ENCODE assay signal across 28 cellular contexts in genomic region chr4:106614446-106614845, GRCh38.
DNase-seq lines count a peak whose midpoint lies in the region; ATAC-seq, FAIRE-seq and TF ChIP-seq lines count a peak whose summit lies in the region.
"Had no signal": no experiment of that assay in that cellular context is flagged by ENCODE, and none has a peak within 500 bp of the region (broad histone marks: within the 10 kb centered on the region; RNA-seq: fewer than 3 reads in every experiment).

No MANE protein-coding gene starts in this region.

- no peaks in the 10 kb centered on the region for H3F3A ChIP-seq in SK-N-SH (replicated peaks; ENCODE audit: insufficient read depth)

- DNase-seq in mammary epithelial cell (no peak), MCF 10A (ENCODE audit: unreplicated experiment) (no peak), SK-N-SH (no peak), fibroblast of lung (ENCODE audit: low read depth in 2 of 2) (peak in 1 of 2 donors; percentile 48), smooth muscle cell of the brain vasculature (ENCODE audit: low read depth, low spot score) (peak; percentile 13), iPS-NIHi7 (ENCODE audit: extremely low spot score) (no peak), kidney (no peak)
- DNase-seq: 8988T; activated CD4-positive, CD25-positive, alpha-beta regulatory T cell; activated CD8-positive, alpha-beta T cell treated with anti-CD3 and anti-CD28 coated beads for 36 hours; activated naive CD4-positive, alpha-beta T cell; DMS 273 treated with DMSO at 0.1 percent for 48 hours; effector CD8-positive, alpha-beta T cell; esophagus squamous epithelium; GDM1; head of caudate nucleus; KG1; left ventricle myocardium superior; NCI-H187 treated with DMSO at 0.1 percent for 48 hours; NCI-H2227 treated with DMSO at 0.1 percent for 48 hours; occipital lobe; right cardiac atrium; T1000 had no signal

- intact Hi-C loops in mammary epithelial cell (cut with micrococcal nuclease) (loop anchor here (10.0 kb wide), 1 partner anchor 250 kb away; the partner anchor contains the start of gene GIMD1), MCF 10A (cut with micrococcal nuclease) (no loop called here), kidney (cut with DNase I) (no loop called here)

- H3K4me1 ChIP-seq in mammary epithelial cell (ENCODE audit: insufficient read depth, low read length) = no peaks in the 10 kb centered on the region
- H3K4me1 ChIP-seq in SK-N-SH (ENCODE audit: control insufficient read depth in 1 of 2, insufficient read depth in 2 of 2, low read depth in 1 of 2, low read length in 1 of 2) = peaks cover 0 to 13% of the 10 kb centered on the region in 2 experiments; a peak in 2 of 4 replicates
- no peaks in the 10 kb centered on the region for H3K4me1 ChIP-seq in fibroblast of lung (ENCODE audit: control insufficient read depth, extremely low read depth, insufficient read depth, low read length)
- H3K4me1 ChIP-seq in kidney (ENCODE audit: control insufficient read depth in 1 of 2, insufficient read depth in 1 of 2, low read depth in 1 of 2, low read length in 2 of 2) = no peaks in the 10 kb centered on the region
- H3K4me1 ChIP-seq: esophagus squamous epithelium, vagina had no signal

- in situ Hi-C loops in mammary epithelial cell (cut with MboI; ENCODE audit: low sequenced_read_pairs in 2 of 2) = no loop called here

- H3K27ac ChIP-seq in mammary epithelial cell (ENCODE audit: insufficient read depth, low read depth, low read length) (no peak overlapping the region), SK-N-SH (ENCODE audit: low read depth in 2 of 2, low read length in 1 of 2) (peak overlapping the region; percentile 24 to 76; a peak in 3 of 4 replicates), fibroblast of lung (ENCODE audit: insufficient read depth, low read length) (no peak overlapping the region), kidney (ENCODE audit: low read depth in 2 of 2, low read length in 2 of 2) (no peak overlapping the region)
- H3K27ac ChIP-seq: esophagus squamous epithelium, vagina had no signal

- WGBS in mammary epithelial cell (ENCODE audit: low coverage, missing lambda C conversion rate) = 30% methylated on average over 4 of the region's 4 CpGs
- 21% methylated on average over 4 of the region's 4 CpGs for WGBS in SK-N-SH (ENCODE audit: low lambda C conversion rate)

- no peak overlapping the region for H3K4me3 Mint-ChIP-seq in MCF 10A (ENCODE audit: unreplicated experiment)
- H3K4me3 Mint-ChIP-seq: activated CD8-positive, alpha-beta T cell treated with anti-CD3 and anti-CD28 coated beads for 36 hours; CD14-positive monocyte; central memory CD8-positive, alpha-beta T cell had no signal

- BruUV-seq in mammary epithelial cell (replicated peaks; lab: Mats Ljungman, UMichigan) (no TSS peak), MCF 10A (replicated peaks; lab: Mats Ljungman, UMichigan) (no TSS peak)

- no peaks in the 10 kb centered on the region for H3K9me3 ChIP-seq in mammary epithelial cell (replicated peaks; ENCODE audit: insufficient read depth, low read length)
- no peaks in the 10 kb centered on the region for H3K9me3 ChIP-seq in SK-N-SH
- no peaks in the 10 kb centered on the region for H3K9me3 ChIP-seq in fibroblast of lung (ENCODE audit: control insufficient read depth, insufficient read depth, low read depth, low read length)
- no peaks in the 10 kb centered on the region for H3K9me3 ChIP-seq in kidney (ENCODE audit: control insufficient read depth in 1 of 2, low read length in 2 of 2)
- H3K9me3 ChIP-seq: esophagus squamous epithelium, vagina had no signal

- H3K27me3 Mint-ChIP-seq in MCF 10A (ENCODE audit: insufficient read depth, unreplicated experiment) = no peaks in the 10 kb centered on the region
- H3K27me3 Mint-ChIP-seq: activated CD8-positive, alpha-beta T cell treated with anti-CD3 and anti-CD28 coated beads for 36 hours; central memory CD8-positive, alpha-beta T cell had no signal

- no peak for TF ChIP-seq RAD21 in SK-N-SH (IDR thresholded peaks at IDR 0.05; ENCODE audit: low read length)

- H3K9ac ChIP-seq in mammary epithelial cell (ENCODE audit: insufficient read depth, low read length) (no peak overlapping the region), SK-N-SH (peak overlapping the region; percentile 10; the same call in 1 of the 2 replicates), fibroblast of lung (ENCODE audit: insufficient read depth, low read length) (no peak overlapping the region), kidney (ENCODE audit: low read length in 2 of 2) (no peak overlapping the region)

- TF ChIP-seq CTCF in mammary epithelial cell (conservative IDR thresholded peaks at IDR 0.05 in 1 of 2, IDR thresholded peaks at IDR 0.05 in 1 of 2; ENCODE audit: extremely low read depth in 1 of 2, insufficient read depth in 1 of 2, low read depth in 1 of 2, low read length in 2 of 2) = no peak
- TF ChIP-seq CTCF in MCF 10A (IDR thresholded peaks at IDR 0.05; ENCODE audit: unreplicated experiment) = no peak
- TF ChIP-seq CTCF in SK-N-SH (IDR thresholded peaks at IDR 0.05) = no peak
- no peak for TF ChIP-seq CTCF in fibroblast of lung (conservative IDR thresholded peaks at IDR 0.05 in 1 of 2, IDR thresholded peaks at IDR 0.05 in 1 of 2; ENCODE audit: low read depth in 1 of 2, low read length in 2 of 2)
- no peak for TF ChIP-seq CTCF in kidney (IDR thresholded peaks at IDR 0.05; ENCODE audit: borderline replicate concordance, extremely low read depth, insufficient read depth)

- no peak for FAIRE-seq in kidney (lab: Jason Lieb, UNC)

- H3K27ac Mint-ChIP-seq in MCF 10A (ENCODE audit: low read depth, unreplicated experiment) = no peak overlapping the region
- H3K27ac Mint-ChIP-seq: activated CD8-positive, alpha-beta T cell treated with anti-CD3 and anti-CD28 coated beads for 36 hours; CD14-positive monocyte had no signal

- peaks cover 5% of the 10 kb centered on the region for H3K4me1 Mint-ChIP-seq in MCF 10A (ENCODE audit: insufficient read depth, unreplicated experiment)
- H3K4me1 Mint-ChIP-seq: CD14-positive monocyte; central memory CD8-positive, alpha-beta T cell had no signal

- peak overlapping the region; percentile 53 for H2AFZ ChIP-seq in mammary epithelial cell (ENCODE audit: low read depth, low read length)
- peak overlapping the region; percentile 36 for H2AFZ ChIP-seq in SK-N-SH (ENCODE audit: low read depth)
- peak overlapping the region; percentile 27 for H2AFZ ChIP-seq in fibroblast of lung (ENCODE audit: low read length)

- dilution Hi-C loops in mammary epithelial cell (cut with HindIII; ENCODE audit: low sequenced_read_pairs) = no loop called here

- H3K36me3 ChIP-seq in mammary epithelial cell (ENCODE audit: insufficient read depth, low read length) (no peaks in the 10 kb centered on the region), SK-N-SH (replicated peaks in 1 of 2; ENCODE audit: control insufficient read depth in 1 of 2, insufficient read depth in 2 of 2, low read length in 1 of 2) (no peaks in the 10 kb centered on the region), fibroblast of lung (ENCODE audit: control insufficient read depth, insufficient read depth, low read length) (no peaks in the 10 kb centered on the region), kidney (ENCODE audit: control insufficient read depth in 1 of 2, insufficient read depth in 2 of 2, low read length in 2 of 2) (no peaks in the 10 kb centered on the region)
- H3K36me3 ChIP-seq: esophagus squamous epithelium, vagina had no signal

- H3K4me3 ChIP-seq in mammary epithelial cell (replicated peaks in 1 of 3; ENCODE audit: insufficient read depth in 1 of 3, low read depth in 2 of 3, low read length in 3 of 3) = no peak overlapping the region
- peak overlapping the region in 1 of 2 experiments; percentile 32; a peak in 2 of 4 replicates for H3K4me3 ChIP-seq in SK-N-SH (ENCODE audit: low read depth in 2 of 2, low read length in 1 of 2)
- peak overlapping the region in 2 of 4 experiments; percentile 13 to 37 for H3K4me3 ChIP-seq in fibroblast of lung (replicated peaks in 1 of 4; ENCODE audit: control extremely low read depth in 1 of 4, insufficient read depth in 1 of 4, low read depth in 3 of 4, low read length in 4 of 4)
- H3K4me3 ChIP-seq in kidney (ENCODE audit: low read length in 2 of 2) = no peak overlapping the region
- H3K4me3 ChIP-seq: esophagus squamous epithelium, vagina had no signal

- no peaks in the 10 kb centered on the region for H3K9me2 ChIP-seq in SK-N-SH

- ATAC-seq in HG02973 (IDR thresholded peaks at IDR 0.05; ENCODE audit: unreplicated experiment) = no peak
- ATAC-seq: activated CD8-positive, alpha-beta T cell treated with anti-CD3 and anti-CD28 coated beads for 36 hours; left ventricle myocardium superior; Panc1; right cardiac atrium had no signal

- POLR2A ChIA-PET in MCF 10A (lab: Yijun Ruan, JAX) (no interaction called here), SK-N-SH (lab: Yijun Ruan, JAX) (no interaction called here)

- no peaks in the 10 kb centered on the region for H3K9me3 Mint-ChIP-seq in MCF 10A (ENCODE audit: unreplicated experiment)

- H4K20me1 ChIP-seq in mammary epithelial cell (ENCODE audit: insufficient read depth, low read length) (no peaks in the 10 kb centered on the region), SK-N-SH (ENCODE audit: insufficient read depth) (no peaks in the 10 kb centered on the region), fibroblast of lung (ENCODE audit: control insufficient read depth, extremely low read depth, insufficient read depth, low read length) (no peaks in the 10 kb centered on the region)

- no peaks in the 10 kb centered on the region for H3K36me3 Mint-ChIP-seq in MCF 10A (ENCODE audit: insufficient read depth, unreplicated experiment)
- H3K36me3 Mint-ChIP-seq: CD14-positive monocyte had no signal

- H3K27me3 ChIP-seq in mammary epithelial cell (ENCODE audit: insufficient read depth, low read length) = no peaks in the 10 kb centered on the region
- H3K27me3 ChIP-seq in SK-N-SH (ENCODE audit: insufficient read depth) = no peaks in the 10 kb centered on the region
- no peaks in the 10 kb centered on the region for H3K27me3 ChIP-seq in fibroblast of lung (ENCODE audit: control insufficient read depth, insufficient read depth, low read length)
- H3K27me3 ChIP-seq: esophagus squamous epithelium, vagina had no signal

- H3K4me2 ChIP-seq in mammary epithelial cell (ENCODE audit: insufficient read depth, low read depth, low read length) (peak overlapping the region; percentile 20), SK-N-SH (peak overlapping the region; percentile 36), fibroblast of lung (ENCODE audit: extremely low read depth, insufficient read depth, low read length) (peak overlapping the region; percentile 33)

- TF ChIP-seq EP300 in SK-N-SH (IDR thresholded peaks at IDR 0.05; ENCODE audit: borderline replicate concordance in 1 of 2, low read depth in 1 of 2, low read length in 1 of 2) = no peak

- CTCF ChIA-PET in mammary epithelial cell (lab: Charles Lee; ENCODE audit: low non-redundant PET) = no interaction called here
- CTCF ChIA-PET in MCF 10A (lab: Yijun Ruan, JAX) = interaction anchor here (1.0 kb wide), 1 partner anchor 284 kb away, joined by 3 read pairs; no protein-coding TSS in a partner anchor
- CTCF ChIA-PET in SK-N-SH (lab: Yijun Ruan, JAX) = interaction anchor here (0.7 to 1.1 kb wide), 2 partner anchors 16 to 20 kb away, joined by 3 read pairs; no protein-coding TSS in a partner anchor

- H3K79me2 ChIP-seq in mammary epithelial cell (ENCODE audit: insufficient read depth, low read length) = no peaks in the 10 kb centered on the region
- H3K79me2 ChIP-seq in SK-N-SH (ENCODE audit: insufficient read depth) = no peaks in the 10 kb centered on the region
- H3K79me2 ChIP-seq in fibroblast of lung (ENCODE audit: control insufficient read depth, insufficient read depth, low read length) = no peaks in the 10 kb centered on the region

Comparison
In these comparisons a context has a peak if more than half of its experiments do, and no peak if none do; other contexts are left out.
1. H3K27ac ChIP-seq: peak in SK-N-SH (2 of 2); none in mammary epithelial cell (single experiment), fibroblast of lung (single experiment) and kidney (0 of 2).
2. Peak in every context shown above with its lines, with median percentiles within 50 percentile points of each other: H2AFZ ChIP-seq and H3K4me2 ChIP-seq.